In the genomic region with DNA sequence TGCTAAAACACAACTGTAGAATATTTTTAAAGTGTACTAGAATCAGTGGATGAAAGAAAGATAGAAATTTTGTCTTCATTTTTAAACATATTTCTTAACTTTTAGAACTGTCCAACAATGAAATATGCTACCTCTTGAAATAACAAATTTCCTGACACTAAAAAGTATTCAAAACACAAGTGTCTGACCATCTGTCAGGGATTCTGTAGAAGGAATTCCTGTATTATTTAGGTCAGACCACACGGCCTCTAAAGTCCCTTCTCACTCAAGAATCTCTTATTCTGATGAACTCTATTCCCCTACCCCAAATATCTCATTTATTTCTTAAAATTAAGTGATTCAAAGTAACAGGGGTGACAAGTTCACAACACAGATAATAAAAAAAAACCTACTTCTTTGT, we compare ENCODE assay signal across 1 cellular context.
TF ChIP-seq lines count a peak whose summit lies in the region.

No MANE protein-coding gene starts in this region.

TF ChIP-seq in A549, 52 proteins besides CTCF, POLR2A, EP300 and RAD21 (continued from another document):
- no peak for TF ChIP-seq RFX5 (IDR thresholded peaks at IDR 0.05)
- TF ChIP-seq, protein P1, sequence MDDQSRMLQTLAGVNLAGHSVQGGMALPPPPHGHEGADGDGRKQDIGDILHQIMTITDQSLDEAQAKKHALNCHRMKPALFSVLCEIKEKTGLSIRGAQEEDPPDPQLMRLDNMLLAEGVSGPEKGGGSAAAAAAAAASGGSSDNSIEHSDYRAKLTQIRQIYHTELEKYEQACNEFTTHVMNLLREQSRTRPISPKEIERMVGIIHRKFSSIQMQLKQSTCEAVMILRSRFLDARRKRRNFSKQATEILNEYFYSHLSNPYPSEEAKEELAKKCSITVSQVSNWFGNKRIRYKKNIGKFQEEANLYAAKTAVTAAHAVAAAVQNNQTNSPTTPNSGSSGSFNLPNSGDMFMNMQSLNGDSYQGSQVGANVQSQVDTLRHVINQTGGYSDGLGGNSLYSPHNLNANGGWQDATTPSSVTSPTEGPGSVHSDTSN (IDR thresholded peaks at IDR 0.05) = no peak
